ENCODE assay signal across 8 cellular contexts in the genomic region with DNA sequence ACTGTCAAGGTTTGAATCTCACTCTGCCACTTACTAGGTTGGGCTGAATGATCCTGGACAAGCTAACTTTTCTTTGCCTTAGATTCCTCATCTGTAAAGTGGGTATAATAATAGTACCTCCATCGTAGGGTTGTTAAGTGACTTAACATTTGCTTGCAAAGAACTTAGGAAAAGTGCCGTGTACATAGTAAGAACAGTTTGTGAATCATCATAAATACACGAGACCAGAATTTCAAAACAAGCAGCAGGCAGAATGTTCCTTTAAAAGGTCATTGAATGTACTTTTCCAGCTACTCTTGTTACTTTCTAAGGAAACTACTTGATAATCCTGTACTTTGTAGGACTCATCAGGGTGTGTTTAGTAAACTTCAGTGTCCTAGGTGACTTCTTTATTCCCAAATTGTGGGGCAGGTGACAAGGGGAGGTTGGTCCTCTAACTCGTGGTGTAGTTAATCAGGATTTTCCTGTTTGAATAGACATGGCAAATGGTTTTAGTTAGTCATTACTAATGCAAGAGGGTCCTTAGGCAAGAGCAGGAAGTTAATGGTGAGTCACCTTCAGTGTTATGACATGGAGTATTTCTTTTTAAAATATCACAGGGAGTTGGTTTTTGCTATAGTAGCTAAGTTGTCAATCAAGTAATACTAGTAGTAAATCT.
DNase-seq lines count a peak whose midpoint lies in the region; ATAC-seq and TF ChIP-seq lines count a peak whose summit lies in the region.

No MANE protein-coding gene starts in this region.

- no peaks in the 10 kb centered on the region for H3K9me3 ChIP-seq in right atrium auricular region
- no peaks in the 10 kb centered on the region for H3K9me3 ChIP-seq in uterus

- TF ChIP-seq CTCF in right atrium auricular region (IDR thresholded peaks at IDR 0.05) = no peak
- no peak for TF ChIP-seq CTCF in astrocyte of the spinal cord (IDR thresholded peaks at IDR 0.05; ENCODE audit: low read depth, low read length)
- no peak for TF ChIP-seq CTCF in uterus (IDR thresholded peaks at IDR 0.05)

- H3K4me1 ChIP-seq in right atrium auricular region (no peaks in the 10 kb centered on the region), uterus (no peaks in the 10 kb centered on the region)

- peaks cover 18% of the 10 kb centered on the region for H3K36me3 ChIP-seq in right atrium auricular region
- H3K36me3 ChIP-seq in uterus = no peaks in the 10 kb centered on the region

- in situ Hi-C loops in astrocyte of the spinal cord (cut with HindIII; ENCODE audit: low sequenced_read_pairs) = no loop called here

- no peaks in the 10 kb centered on the region for H3K27me3 ChIP-seq in right atrium auricular region
- H3K27me3 ChIP-seq in uterus = no peaks in the 10 kb centered on the region

- TF ChIP-seq POLR2A in uterus (IDR thresholded peaks at IDR 0.05) = no peak

- intact Hi-C loops in Right ventricle myocardium superior (cut with DNase I) = no loop called here
- intact Hi-C loops in uterus (cut with DNase I; ENCODE audit: low total_unique reads) = no loop called here

- ATAC-seq in Right ventricle myocardium superior (ENCODE audit: poor library complexity) = peak; percentile 44
- peak; percentile 40 for ATAC-seq in left lobe of liver
- ATAC-seq in GM21528 (IDR thresholded peaks at IDR 0.05; ENCODE audit: low FRiP score, unreplicated experiment) = no peak

- DNase-seq in Right ventricle myocardium superior (no peak), right atrium auricular region (ENCODE audit: low spot score) (no peak), astrocyte of the spinal cord (ENCODE audit: low read depth, low spot score) (peak; percentile 90), left lobe of liver (ENCODE audit: low spot score) (no peak), uterus (no peak), NCI-H2107 treated with DMSO at 0.1 percent for 48 hours (lab: John Stamatoyannopoulos, UW; ENCODE audit: unreplicated experiment) (no peak)
- DNase-seq in activated effector memory CD4-positive, alpha-beta T cell treated with Interleukin-2 at 50 U/mL for 16 hours = no peak

- H3K4me3 ChIP-seq in right atrium auricular region (no peak overlapping the region), astrocyte of the spinal cord (ENCODE audit: low read depth, low read length) (no peak overlapping the region), uterus (no peak overlapping the region)

- H3K27ac ChIP-seq in right atrium auricular region (peak overlapping the region in 1 of 2 donors; percentile 61), uterus (peak overlapping the region; percentile 82 to 87)
